In genomic region chr19:50460161-50460765, GRCh38 we compare ENCODE assay signal across 1 cellular context.
TF ChIP-seq lines count a peak whose summit lies in the region.

No MANE protein-coding gene starts in this region.

TF ChIP-seq in K562, 482 proteins besides CTCF, POLR2A, EP300 and RAD21:
- peak; percentile 20; the same call in 1 of the 2 replicates for TF ChIP-seq USF2 (CRISPR knock-in tag; IDR thresholded peaks at IDR 0.05)
- TF ChIP-seq USF1 (CRISPR knock-in tag; IDR thresholded peaks at IDR 0.05): 0 out of 2 replicates have a peak, but pooled peaks have one; percentile 37
- TF ChIP-seq NFE2 (IDR thresholded peaks at IDR 0.05; ENCODE audit: low read depth): no peak
TF ChIP-seq in K562: peak in this region for 2.
